ENCODE assay signal across 25 cellular contexts in genomic region chr6:6366778-6367177, GRCh38. TPM values are rescaled to one million over a fixed set of nuclear protein-coding genes. Genes with fewer than 3 reads are reported as not detected.
DNase-seq lines count a peak whose midpoint lies in the region; ATAC-seq lines count a peak whose summit lies in the region.
"Had no signal": no experiment of that assay in that cellular context is flagged by ENCODE, and none has a peak within 500 bp of the region (broad histone marks: within the 10 kb centered on the region; RNA-seq: fewer than 3 reads in every experiment).

No MANE protein-coding gene starts in this region.

- no peaks in the 10 kb centered on the region for H3K27me3 ChIP-seq in endocrine pancreas (ENCODE audit: control insufficient read depth, insufficient read depth, low read length)
- H3K27me3 ChIP-seq: upper lobe of right lung had no signal

- H3K36me3 ChIP-seq in endocrine pancreas (ENCODE audit: control insufficient read depth, insufficient read depth, low read length) = no peaks in the 10 kb centered on the region
- H3K36me3 ChIP-seq: upper lobe of right lung had no signal

- DNase-seq in NCI-H1105 treated with DMSO at 0.1 percent for 48 hours (lab: John Stamatoyannopoulos, UW) = peak; percentile 18
- no peak for DNase-seq in NCI-H1105 (lab: John Stamatoyannopoulos, UW)
- peak; percentile 75 for DNase-seq in left kidney (ENCODE audit: low read depth, low spot score)
- no peak for DNase-seq in NCI-H1417 treated with DMSO at 0.1 percent for 48 hours (lab: John Stamatoyannopoulos, UW)
- DNase-seq: 8988T; activated CD4-positive, alpha-beta T cell treated with anti-CD3 and anti-CD28 coated beads, Interleukin-2, amount 50 U/mL, for 1 hour; activated CD4-positive, CD25-positive, alpha-beta regulatory T cell; activated effector memory CD4-positive, alpha-beta T cell treated with anti-CD3 and anti-CD28 coated beads, Interleukin-2, amount 50 U/mL, for 16 hours; activated T-cell treated with anti-CD3 and anti-CD28 coated beads, Interleukin-2, amount 50 U/mL, for 24 hours; CD4-positive, CD25-positive, alpha-beta regulatory T cell; GOT3; KBM-7; naive B cell; NCI-H1092 treated with DMSO at 0.1 percent for 48 hours; NCI-H1930; NCI-H2227 treated with DMSO at 0.1 percent for 48 hours; NCI-H526 treated with DMSO at 0.1 percent for 48 hours; psoas muscle; stimulated activated naive CD4-positive, alpha-beta T cell; upper lobe of right lung had no signal

- ATAC-seq in GM21526 (IDR thresholded peaks at IDR 0.05; ENCODE audit: low FRiP score, unreplicated experiment) = no peak
- no peak for ATAC-seq in HG03565 (IDR thresholded peaks at IDR 0.05; ENCODE audit: unreplicated experiment)
- ATAC-seq in esophagus mucosa = no peak
- ATAC-seq: psoas muscle, upper lobe of right lung had no signal

- H3K9me3 ChIP-seq in endocrine pancreas (ENCODE audit: control insufficient read depth, low read length) = no peaks in the 10 kb centered on the region
- H3K9me3 ChIP-seq: psoas muscle, upper lobe of right lung had no signal

- peaks cover 4% of the 10 kb centered on the region for H3K4me1 ChIP-seq in endocrine pancreas (ENCODE audit: control insufficient read depth, insufficient read depth, low read length)
- H3K4me1 ChIP-seq: psoas muscle, upper lobe of right lung had no signal

- no peak overlapping the region for H3K9ac ChIP-seq in endocrine pancreas (ENCODE audit: control insufficient read depth, insufficient read depth, low read length)

- peak overlapping the region; percentile 25 for H3K4me3 ChIP-seq in endocrine pancreas (ENCODE audit: control insufficient read depth, insufficient read depth, low read length)
- H3K4me3 ChIP-seq: psoas muscle, upper lobe of right lung had no signal

RNA-seq across cellular contexts. Expression of gene F13A1, which starts 46.3 kb away (rescaled TPM):
- 2.8 TPM for total RNA-seq in esophagus mucosa
- total RNA-seq: T-helper 1 cell treated with Interleukin-12 subunit alpha and Interleukin-12 subunit beta and Interleukin-4 antibody, amounts not matched to agents 30 ng/mL and 1 ng/mL, for 36 hours had no signal

Comparison
In these comparisons a context has a peak if more than half of its experiments do, and no peak if none do; other contexts are left out.
1. DNase-seq: peak in NCI-H1105 treated with DMSO at 0.1 percent for 48 hours (single experiment) and left kidney (single experiment); none in NCI-H1105 (single experiment) and NCI-H1417 treated with DMSO at 0.1 percent for 48 hours (single experiment).